Comparison of ENCODE assay signal across 13 cellular contexts in genomic region chr21:42579456-42580075, GRCh38.
"Had no signal": no experiment of that assay in that cellular context is flagged by ENCODE, and none has a peak within 500 bp of the region (broad histone marks: within the 10 kb centered on the region; RNA-seq: fewer than 3 reads in every experiment).

No MANE protein-coding gene starts in this region.

- H3K4me1 Mint-ChIP-seq: T-helper 17 cell had no signal

- H3K27ac Mint-ChIP-seq: activated T-cell treated with anti-CD3 and anti-CD28 coated beads, Interleukin-2, amount 50 U/mL, for 72 hours; effector memory CD8-positive, alpha-beta T cell; natural killer cell treated with Interleukin-12 subunit alpha and Interleukin-12 subunit beta and Interleukin-15 and Interleukin-18, amount 100 ng/mL, for 72 hours; T-helper 17 cell had no signal

- H3K4me3 ChIP-seq: hepatocyte, psoas muscle had no signal

- ATAC-seq: activated T-cell treated with anti-CD3 and anti-CD28 coated beads, Interleukin-2, amount 50 U/mL, for 72 hours; effector memory CD8-positive, alpha-beta T cell; psoas muscle; T-helper 17 cell had no signal

- H3K27me3 Mint-ChIP-seq: effector memory CD8-positive, alpha-beta T cell; natural killer cell treated with Interleukin-12 subunit alpha and Interleukin-12 subunit beta and Interleukin-15 and Interleukin-18, amount 100 ng/mL, for 72 hours; T-helper 17 cell had no signal

- H3K27ac ChIP-seq: epithelial cell of prostate, hepatocyte, psoas muscle had no signal

- DNase-seq: activated CD4-positive, CD25-positive, alpha-beta regulatory T cell; activated naive CD4-positive, alpha-beta T cell treated with Interleukin-2 at 50 U/mL for 16 hours; activated T-cell treated with anti-CD3 and anti-CD28 coated beads, Interleukin-2, amount 50 U/mL, for 72 hours; effector memory CD8-positive, alpha-beta T cell; mammary epithelial cell; occipital lobe; SHP77 treated with DMSO at 0.1 percent for 48 hours; stimulated activated CD4-positive, alpha-beta T cell treated with anti-CD3 and anti-CD28 coated beads, Interleukin-4, amount 100 ng/mL, for 4 hours; T-helper 17 cell had no signal

- H3K79me2 ChIP-seq: hepatocyte had no signal

- H3K4me3 Mint-ChIP-seq: activated T-cell treated with anti-CD3 and anti-CD28 coated beads, Interleukin-2, amount 50 U/mL, for 72 hours; effector memory CD8-positive, alpha-beta T cell; natural killer cell treated with Interleukin-12 subunit alpha and Interleukin-12 subunit beta and Interleukin-15 and Interleukin-18, amount 100 ng/mL, for 72 hours; T-helper 17 cell had no signal

- H3K4me2 ChIP-seq: hepatocyte had no signal

- H2AFZ ChIP-seq: hepatocyte had no signal

- H3K27me3 ChIP-seq: hepatocyte had no signal

- H3K4me1 ChIP-seq: psoas muscle had no signal
